8 cellular contexts compared by ENCODE assay signal in the genomic region with DNA sequence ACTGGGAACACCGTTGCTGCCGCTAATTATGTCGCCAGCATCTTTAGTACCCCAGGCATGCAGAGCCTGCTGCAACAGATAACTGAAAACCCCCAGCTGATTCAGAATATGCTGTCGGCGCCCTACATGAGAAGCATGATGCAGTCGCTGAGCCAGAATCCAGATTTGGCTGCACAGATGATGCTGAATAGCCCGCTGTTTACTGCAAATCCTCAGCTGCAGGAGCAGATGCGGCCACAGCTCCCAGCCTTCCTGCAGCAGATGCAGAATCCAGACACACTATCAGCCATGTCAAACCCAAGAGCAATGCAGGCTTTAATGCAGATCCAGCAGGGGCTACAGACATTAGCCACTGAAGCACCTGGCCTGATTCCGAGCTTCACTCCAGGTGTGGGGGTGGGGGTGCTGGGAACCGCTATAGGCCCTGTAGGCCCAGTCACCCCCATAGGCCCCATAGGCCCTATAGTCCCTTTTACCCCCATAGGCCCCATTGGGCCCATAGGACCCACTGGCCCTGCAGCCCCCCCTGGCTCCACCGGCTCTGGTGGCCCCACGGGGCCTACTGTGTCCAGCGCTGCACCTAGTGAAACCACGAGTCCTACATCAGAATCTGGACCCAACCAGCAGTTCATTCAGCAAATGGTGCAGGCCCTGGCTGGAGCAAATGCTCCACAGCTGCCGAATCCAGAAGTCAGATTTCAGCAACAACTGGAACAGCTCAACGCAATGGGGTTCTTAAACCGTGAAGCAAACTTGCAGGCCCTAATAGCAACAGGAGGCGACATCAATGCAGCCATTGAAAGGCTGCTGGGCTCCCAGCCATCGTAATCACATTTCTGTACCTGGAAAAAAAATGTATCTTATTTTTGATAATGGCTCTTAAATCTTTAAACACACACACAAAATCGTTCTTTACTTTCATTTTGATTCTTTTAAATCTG. TPM values are rescaled to one million over a fixed set of nuclear protein-coding genes. Genes with fewer than 3 reads are reported as not detected.
A peak's percentile ranks its signal among the peaks of the same experiment; 100 is the strongest.
DNase-seq lines count a peak whose midpoint lies in the region; ATAC-seq and TF ChIP-seq lines count a peak whose summit lies in the region.

No MANE protein-coding gene starts in this region.

- TF ChIP-seq CTCF in DND-41 (IDR thresholded peaks at IDR 0.05; ENCODE audit: borderline replicate concordance, extremely low read depth, low read length, poor library complexity, severe bottlenecking): no peak
- TF ChIP-seq CTCF in ascending aorta (IDR thresholded peaks at IDR 0.05): no peak
- no peak for TF ChIP-seq CTCF in right lobe of liver (IDR thresholded peaks at IDR 0.05)

- H3K4me3 ChIP-seq in DND-41 (ENCODE audit: low read depth in 1 of 2, low read length in 2 of 2) (peak overlapping the region; percentile 51 to 71; a peak in 3 of 4 replicates), ascending aorta (peak overlapping the region; percentile 66 to 68), right lobe of liver (peak overlapping the region; percentile 54 to 65 (median 59))

- no peaks in the 10 kb centered on the region for H3K9me3 Mint-ChIP-seq in IgD-negative memory B cell

- H3K27ac ChIP-seq in DND-41 (ENCODE audit: low read length) (peak overlapping the region; percentile 93), ascending aorta (peak overlapping the region in 1 of 2 donors; percentile 96), right lobe of liver (no peak overlapping the region)

- DNase-seq in DND-41: peak; percentile 9
- DNase-seq in ascending aorta (ENCODE audit: low spot score in 2 of 2): no peak
- DNase-seq in right lobe of liver: no peak
- peak; percentile 6 for DNase-seq in stimulated activated naive CD8-positive, alpha-beta T cell treated with anti-CD3 and anti-CD28 coated beads, Interleukin-15, Interleukin-2, amounts not matched to agents 100 U/mL and 50 U/mL, for 24 hours
- no peak for DNase-seq in NCI-H774 (lab: John Stamatoyannopoulos, UW)
- DNase-seq in DMS153 (lab: John Stamatoyannopoulos, UW): no peak
- DNase-seq in glomerular visceral epithelial cell (ENCODE audit: extremely low spot score): no peak

- 35% methylated on average over 14 of the region's 20 CpGs for WGBS in right lobe of liver (ENCODE audit: insufficient coverage, low coverage, low lambda C conversion rate, missing lambda C conversion rate)

- peak overlapping the region; percentile 88 to 97 (median 93) for H3K4me3 Mint-ChIP-seq in IgD-negative memory B cell

- no peaks in the 10 kb centered on the region for H3K27me3 ChIP-seq in DND-41 (ENCODE audit: insufficient read depth, low read length, poor library complexity)
- no peaks in the 10 kb centered on the region for H3K27me3 ChIP-seq in ascending aorta
- H3K27me3 ChIP-seq in right lobe of liver: no peaks in the 10 kb centered on the region

- peak overlapping the region; percentile 70 for H3K9ac ChIP-seq in DND-41 (ENCODE audit: low read depth, low read length)

- H3K9me3 ChIP-seq in DND-41 (ENCODE audit: insufficient read depth, low read length, severe bottlenecking) (no peaks in the 10 kb centered on the region), ascending aorta (no peaks in the 10 kb centered on the region), right lobe of liver (no peaks in the 10 kb centered on the region)

- H3K36me3 ChIP-seq in DND-41 (ENCODE audit: insufficient read depth, low read length) (peaks cover 35% of the 10 kb centered on the region), ascending aorta (no peaks in the 10 kb centered on the region), right lobe of liver (no peaks in the 10 kb centered on the region)

- H3K4me1 ChIP-seq in DND-41 (ENCODE audit: insufficient read depth, low read length) (peaks cover 44% of the 10 kb centered on the region), ascending aorta (peaks cover 0 to 3% of the 10 kb centered on the region in 2 donors), right lobe of liver (peaks cover 0 to 10% (median 0%) of the 10 kb centered on the region in 4 donors)

- H3K27ac Mint-ChIP-seq in IgD-negative memory B cell: peak overlapping the region; percentile 90 to 100 (median 98)

- H3K4me2 ChIP-seq in DND-41 (ENCODE audit: insufficient read depth, low read length): peak overlapping the region; percentile 95

- peaks cover 2% of the 10 kb centered on the region for H3K36me3 Mint-ChIP-seq in IgD-negative memory B cell

- H3K4me1 Mint-ChIP-seq in IgD-negative memory B cell: peaks cover 8 to 26% (median 18%) of the 10 kb centered on the region in 3 donors

- H3K27me3 Mint-ChIP-seq in IgD-negative memory B cell: no peaks in the 10 kb centered on the region

- H4K20me1 ChIP-seq in DND-41 (ENCODE audit: insufficient read depth, low read length): peaks cover 27% of the 10 kb centered on the region

- intact Hi-C loops in ascending aorta (cut with DNase I): loop anchor here (5.0 to 10.0 kb wide), 3 partner anchors 162 to 1030 kb away; a partner anchor contains a TSS
- intact Hi-C loops in right lobe of liver (cut with DNase I): no loop called here

- no peak overlapping the region for H2AFZ ChIP-seq in DND-41 (ENCODE audit: low read depth, low read length)

- no peak for TF ChIP-seq POLR2A in right lobe of liver (IDR thresholded peaks at IDR 0.05)

- peaks cover 67% of the 10 kb centered on the region for H3K79me2 ChIP-seq in DND-41 (ENCODE audit: insufficient read depth, low read length)

- peak; percentile 5; the same call in 1 of the 3 replicates for ATAC-seq in DND-41 (ENCODE audit: insufficient read depth, low read depth)
- no peak for ATAC-seq in right lobe of liver
- no peak for ATAC-seq in stimulated activated naive CD8-positive, alpha-beta T cell treated with anti-CD3 and anti-CD28 coated beads, Interleukin-15, Interleukin-2, amounts not matched to agents 100 U/mL and 50 U/mL, for 24 hours

RNA-seq across cellular contexts. Expression of a gene that starts 1.8 kb away (rescaled TPM):
- 37.5 TPM for polyA plus RNA-seq in IgD-negative memory B cell
- total RNA-seq in ascending aorta: 23.9 TPM
- 10 to 100 TPM; 11.9 to 17.7 (median 13.6) TPM for total RNA-seq in right lobe of liver

Comparison
In these comparisons a context has a peak if more than half of its experiments do, and no peak if none do; other contexts are left out.
1. DNase-seq: peak in DND-41 (single experiment) and stimulated activated naive CD8-positive, alpha-beta T cell treated with anti-CD3 and anti-CD28 coated beads, Interleukin-15, Interleukin-2, amounts not matched to agents 100 U/mL and 50 U/mL, for 24 hours (single experiment); none in ascending aorta (0 of 2), right lobe of liver (0 of 3), NCI-H774 (single experiment), DMS153 (single experiment) and glomerular visceral epithelial cell (single experiment).
2. Peak in every context shown above with its lines, with median percentiles within 50 percentile points of each other: H3K4me3 ChIP-seq.